19 cellular contexts compared by ENCODE assay signal in the genomic region with DNA sequence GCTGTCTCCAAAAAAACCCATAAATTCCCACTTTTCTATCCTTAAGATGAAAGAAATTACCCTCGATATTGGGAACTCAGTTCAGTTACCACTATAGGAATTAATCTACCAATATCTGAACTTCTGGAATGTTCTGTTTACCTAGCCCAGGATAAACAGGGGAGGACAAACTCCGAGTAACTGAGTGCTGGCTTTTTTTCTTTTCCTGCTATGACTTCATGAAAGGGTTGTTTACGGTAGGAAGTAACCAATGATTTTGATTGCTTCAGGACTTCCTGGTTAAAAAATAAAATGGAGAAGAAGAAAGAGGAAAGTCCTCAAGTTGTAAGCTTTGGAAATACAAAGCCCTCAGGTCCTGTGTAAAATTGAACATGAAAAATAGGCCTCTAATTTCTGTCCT.
A peak's percentile ranks its signal among the peaks of the same experiment; 100 is the strongest.
DNase-seq lines count a peak whose midpoint lies in the region; ATAC-seq, FAIRE-seq and TF ChIP-seq lines count a peak whose summit lies in the region.
"Had no signal": no experiment of that assay in that cellular context is flagged by ENCODE, and none has a peak within 500 bp of the region (broad histone marks: within the 10 kb centered on the region; RNA-seq: fewer than 3 reads in every experiment).

No MANE protein-coding gene starts in this region.

- CTCF ChIA-PET in HepG2 (lab: Yijun Ruan, JAX; ENCODE audit: low intra/inter-chr PET ratio, low total read pairs) = no interaction called here

- POLR2A ChIA-PET in HepG2 (lab: Yijun Ruan, JAX) = interaction anchor here (1.5 kb wide), 1 partner anchor 78 kb away, joined by 4 read pairs; no protein-coding TSS in a partner anchor

- no peak for TF ChIP-seq POLR2A in HepG2 (IDR thresholded peaks at IDR 0.05; ENCODE audit: insufficient read depth in 1 of 2, low read depth in 2 of 2, low read length in 2 of 2)

- H3K79me2 ChIP-seq in HepG2 (ENCODE audit: insufficient read depth, low read length) = no peaks in the 10 kb centered on the region

- intact Hi-C loops in HepG2 (cut with micrococcal nuclease; ENCODE audit: unreplicated experiment) = no loop called here

- no peak overlapping the region for H3K4me3 ChIP-seq in HepG2 (replicated peaks in 1 of 3; ENCODE audit: insufficient read depth in 1 of 3, low read depth in 2 of 3, low read length in 3 of 3)
- H3K4me3 ChIP-seq: BLaER1 treated with 17β-estradiol and CSF1 and Interleukin-3, amounts not matched to agents 10 nM and 100 nM; HAP-1 had no signal

- H4K20me1 ChIP-seq in HepG2 (ENCODE audit: insufficient read depth, low read length) = no peaks in the 10 kb centered on the region
- H4K20me1 ChIP-seq: BLaER1 treated with 17β-estradiol and CSF1 and Interleukin-3, amounts not matched to agents 10 nM and 100 nM had no signal

- 9% methylated on average over 3 of the region's 3 CpGs for WGBS in HepG2 (ENCODE audit: low lambda C conversion rate)

- peak overlapping the region; percentile 21 for H3K4me2 ChIP-seq in HepG2 (ENCODE audit: low read depth, low read length)

- no peak overlapping the region for H2AFZ ChIP-seq in HepG2 (ENCODE audit: low read length)

- ATAC-seq in HepG2 = peak; percentile 17; the same call in 1 of the 3 replicates
- ATAC-seq in GM19023 (IDR thresholded peaks at IDR 0.05; ENCODE audit: unreplicated experiment) = no peak
- no peak for ATAC-seq in GM21528 (IDR thresholded peaks at IDR 0.05; ENCODE audit: low FRiP score, unreplicated experiment)

- no TSS peak for BruUV-seq in HepG2 (replicated peaks; lab: Mats Ljungman, UMichigan)

- TF ChIP-seq EP300 in HepG2 (IDR thresholded peaks at IDR 0.05; ENCODE audit: low read depth in 2 of 2, low read length in 2 of 2) = peak in 1 of 2 experiments; percentile 17; a peak in 1 of 4 replicates
- no peak for TF ChIP-seq EP300 in HepG2 (CRISPR knock-in tag; IDR thresholded peaks at IDR 0.05; ENCODE audit: borderline replicate concordance)

- peaks cover 0 to 4% of the 10 kb centered on the region in 2 experiments; a peak in 1 of 5 replicates for H3K27me3 ChIP-seq in HepG2 (ENCODE audit: control insufficient read depth in 1 of 2, insufficient read depth in 2 of 2, low read length in 2 of 2)
- H3K27me3 ChIP-seq: BLaER1 treated with 17β-estradiol and CSF1 and Interleukin-3, amounts not matched to agents 10 nM and 100 nM had no signal

- peaks cover 32% of the 10 kb centered on the region for H3K4me1 ChIP-seq in HepG2 (ENCODE audit: insufficient read depth, low read length)
- H3K4me1 ChIP-seq: HAP-1 had no signal

- no peak for FAIRE-seq in HepG2 (lab: Jason Lieb, UNC)
- FAIRE-seq: G401.6, GM12891, GM19239, H1 had no signal

- no peak for TF ChIP-seq CTCF in HepG2 (CRISPR knock-in tag; IDR thresholded peaks at IDR 0.05)

- DNase-seq in NOMO-1 (lab: John Stamatoyannopoulos, UW; ENCODE audit: unreplicated experiment in 2 of 2) (peak; percentile 31 to 40), NOMO-1 treated with dmso at 0.1 percent for 144 hours (lab: John Stamatoyannopoulos, UW; ENCODE audit: unreplicated experiment) (no peak), NOMO-1 treated with DMSO at 0.1 percent for 48 hours (lab: John Stamatoyannopoulos, UW; ENCODE audit: unreplicated experiment) (peak; percentile 42), HepG2 (ENCODE audit: low spot score) (peak; percentile 47), pons (ENCODE audit: low spot score) (peak; percentile 9), NCI-H526 (lab: John Stamatoyannopoulos, UW) (no peak)
- DNase-seq: 8988T; CD4-positive, alpha-beta memory T cell; DMS153; DMS79 treated with DMSO at 0.1 percent for 48 hours; EL had no signal

- no peak for TF ChIP-seq RAD21 in HepG2 (CRISPR knock-in tag; IDR thresholded peaks at IDR 0.05)

- no peaks in the 10 kb centered on the region for H3K9me3 ChIP-seq in HepG2 (ENCODE audit: low read length)
- H3K9me3 ChIP-seq: HAP-1 had no signal

- H3K36me3 ChIP-seq in HepG2 (replicated peaks in 1 of 2; ENCODE audit: control insufficient read depth in 1 of 2, insufficient read depth in 2 of 2, low read length in 2 of 2) = no peaks in the 10 kb centered on the region
- H3K36me3 ChIP-seq: BLaER1 treated with 17β-estradiol and CSF1 and Interleukin-3, amounts not matched to agents 10 nM and 100 nM; HAP-1 had no signal

- H3K9ac ChIP-seq in HepG2 (ENCODE audit: insufficient read depth, low read depth, low read length) = no peak overlapping the region
- H3K9ac ChIP-seq: BLaER1 treated with 17β-estradiol and CSF1 and Interleukin-3, amounts not matched to agents 10 nM and 100 nM had no signal

- no peak overlapping the region for H3K27ac ChIP-seq in HepG2 (ENCODE audit: extremely low read length, insufficient read depth, low read length)

- in situ Hi-C loops in HepG2 (cut with HindIII; ENCODE audit: extremely low pct_ligation_motif_present, low pct_unique_long_range_greater_than_20kb) = no loop called here

TF ChIP-seq in HepG2, 621 proteins besides CTCF, POLR2A, EP300 and RAD21 (continues in another document):
- no peak for TF ChIP-seq FOXA1 (IDR thresholded peaks at IDR 0.05)
- peak; percentile 32; the same call in 1 of the 2 replicates for TF ChIP-seq FOXA1 (CRISPR knock-in tag; IDR thresholded peaks at IDR 0.05)
- no peak for TF ChIP-seq PHF20 (CRISPR knock-in tag; IDR thresholded peaks at IDR 0.05)
- TF ChIP-seq FOXA3 (CRISPR knock-in tag; IDR thresholded peaks at IDR 0.05) = peak; percentile 60
- TF ChIP-seq FOXK1 (CRISPR knock-in tag; IDR thresholded peaks at IDR 0.05; ENCODE audit: borderline replicate concordance, low read depth) = peak; percentile 57; the same call in 1 of the 2 replicates
- TF ChIP-seq SOX6 (IDR thresholded peaks at IDR 0.05) = no peak
- 0 out of 2 replicates have a peak, but pooled peaks have one; percentile 4 for TF ChIP-seq SOX6 (CRISPR knock-in tag; IDR thresholded peaks at IDR 0.05)
- TF ChIP-seq KAT8 (CRISPR knock-in tag; IDR thresholded peaks at IDR 0.05) = 0 out of 2 replicates have a peak, but pooled peaks have one; percentile 10
- TF ChIP-seq SIX4 (CRISPR knock-in tag; IDR thresholded peaks at IDR 0.05) = no peak
- TF ChIP-seq ZFP36 (IDR thresholded peaks at IDR 0.05; ENCODE audit: borderline replicate concordance, low read depth, low read length, partially characterized antibody) = no peak
- TF ChIP-seq, protein P1, sequence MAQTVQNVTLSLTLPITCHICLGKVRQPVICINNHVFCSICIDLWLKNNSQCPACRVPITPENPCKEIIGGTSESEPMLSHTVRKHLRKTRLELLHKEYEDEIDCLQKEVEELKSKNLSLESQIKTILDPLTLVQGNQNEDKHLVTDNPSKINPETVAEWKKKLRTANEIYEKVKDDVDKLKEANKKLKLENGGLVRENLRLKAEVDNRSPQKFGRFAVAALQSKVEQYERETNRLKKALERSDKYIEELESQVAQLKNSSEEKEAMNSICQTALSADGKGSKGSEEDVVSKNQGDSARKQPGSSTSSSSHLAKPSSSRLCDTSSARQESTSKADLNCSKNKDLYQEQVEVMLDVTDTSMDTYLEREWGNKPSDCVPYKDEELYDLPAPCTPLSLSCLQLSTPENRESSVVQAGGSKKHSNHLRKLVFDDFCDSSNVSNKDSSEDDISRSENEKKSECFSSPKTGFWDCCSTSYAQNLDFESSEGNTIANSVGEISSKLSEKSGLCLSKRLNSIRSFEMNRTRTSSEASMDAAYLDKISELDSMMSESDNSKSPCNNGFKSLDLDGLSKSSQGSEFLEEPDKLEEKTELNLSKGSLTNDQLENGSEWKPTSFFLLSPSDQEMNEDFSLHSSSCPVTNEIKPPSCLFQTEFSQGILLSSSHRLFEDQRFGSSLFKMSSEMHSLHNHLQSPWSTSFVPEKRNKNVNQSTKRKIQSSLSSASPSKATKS (CRISPR knock-in tag; IDR thresholded peaks at IDR 0.05) = 0 out of 2 replicates have a peak, but pooled peaks have one; percentile 37
- TF ChIP-seq FOXP1 (IDR thresholded peaks at IDR 0.05) = no peak
- TF ChIP-seq FOXP1 (CRISPR knock-in tag; IDR thresholded peaks at IDR 0.05) = peak; percentile 73
- TF ChIP-seq ELF1 (CRISPR knock-in tag; IDR thresholded peaks at IDR 0.05) = peak; percentile 64
- TF ChIP-seq, protein P2, sequence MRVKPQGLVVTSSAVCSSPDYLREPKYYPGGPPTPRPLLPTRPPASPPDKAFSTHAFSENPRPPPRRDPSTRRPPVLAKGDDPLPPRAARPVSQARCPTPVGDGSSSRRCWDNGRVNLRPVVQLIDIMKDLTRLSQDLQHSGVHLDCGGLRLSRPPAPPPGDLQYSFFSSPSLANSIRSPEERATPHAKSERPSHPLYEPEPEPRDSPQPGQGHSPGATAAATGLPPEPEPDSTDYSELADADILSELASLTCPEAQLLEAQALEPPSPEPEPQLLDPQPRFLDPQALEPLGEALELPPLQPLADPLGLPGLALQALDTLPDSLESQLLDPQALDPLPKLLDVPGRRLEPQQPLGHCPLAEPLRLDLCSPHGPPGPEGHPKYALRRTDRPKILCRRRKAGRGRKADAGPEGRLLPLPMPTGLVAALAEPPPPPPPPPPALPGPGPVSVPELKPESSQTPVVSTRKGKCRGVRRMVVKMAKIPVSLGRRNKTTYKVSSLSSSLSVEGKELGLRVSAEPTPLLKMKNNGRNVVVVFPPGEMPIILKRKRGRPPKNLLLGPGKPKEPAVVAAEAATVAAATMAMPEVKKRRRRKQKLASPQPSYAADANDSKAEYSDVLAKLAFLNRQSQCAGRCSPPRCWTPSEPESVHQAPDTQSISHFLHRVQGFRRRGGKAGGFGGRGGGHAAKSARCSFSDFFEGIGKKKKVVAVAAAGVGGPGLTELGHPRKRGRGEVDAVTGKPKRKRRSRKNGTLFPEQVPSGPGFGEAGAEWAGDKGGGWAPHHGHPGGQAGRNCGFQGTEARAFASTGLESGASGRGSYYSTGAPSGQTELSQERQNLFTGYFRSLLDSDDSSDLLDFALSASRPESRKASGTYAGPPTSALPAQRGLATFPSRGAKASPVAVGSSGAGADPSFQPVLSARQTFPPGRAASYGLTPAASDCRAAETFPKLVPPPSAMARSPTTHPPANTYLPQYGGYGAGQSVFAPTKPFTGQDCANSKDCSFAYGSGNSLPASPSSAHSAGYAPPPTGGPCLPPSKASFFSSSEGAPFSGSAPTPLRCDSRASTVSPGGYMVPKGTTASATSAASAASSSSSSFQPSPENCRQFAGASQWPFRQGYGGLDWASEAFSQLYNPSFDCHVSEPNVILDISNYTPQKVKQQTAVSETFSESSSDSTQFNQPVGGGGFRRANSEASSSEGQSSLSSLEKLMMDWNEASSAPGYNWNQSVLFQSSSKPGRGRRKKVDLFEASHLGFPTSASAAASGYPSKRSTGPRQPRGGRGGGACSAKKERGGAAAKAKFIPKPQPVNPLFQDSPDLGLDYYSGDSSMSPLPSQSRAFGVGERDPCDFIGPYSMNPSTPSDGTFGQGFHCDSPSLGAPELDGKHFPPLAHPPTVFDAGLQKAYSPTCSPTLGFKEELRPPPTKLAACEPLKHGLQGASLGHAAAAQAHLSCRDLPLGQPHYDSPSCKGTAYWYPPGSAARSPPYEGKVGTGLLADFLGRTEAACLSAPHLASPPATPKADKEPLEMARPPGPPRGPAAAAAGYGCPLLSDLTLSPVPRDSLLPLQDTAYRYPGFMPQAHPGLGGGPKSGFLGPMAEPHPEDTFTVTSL (CRISPR knock-in tag; IDR thresholded peaks at IDR 0.05; ENCODE audit: borderline replicate concordance) = peak; percentile 56; the same call in 1 of the 2 replicates
- no peak for TF ChIP-seq ZC3H13 (CRISPR knock-in tag; IDR thresholded peaks at IDR 0.05)
- no peak for TF ChIP-seq CHCHD3 (CRISPR knock-in tag; IDR thresholded peaks at IDR 0.05)

Comparison
In these comparisons a context has a peak if more than half of its experiments do, and no peak if none do; other contexts are left out.
1. DNase-seq: peak in NOMO-1 (2 of 2), NOMO-1 treated with DMSO at 0.1 percent for 48 hours (single experiment), HepG2 (single experiment) and pons (single experiment); none in NOMO-1 treated with dmso at 0.1 percent for 144 hours (single experiment) and NCI-H526 (0 of 2).